Comparison of ENCODE assay signal across 18 cellular contexts in genomic region chr12:66280573-66280972, GRCh38.
DNase-seq lines count a peak whose midpoint lies in the region; ATAC-seq lines count a peak whose summit lies in the region.
"Had no signal": no experiment of that assay in that cellular context is flagged by ENCODE, and none has a peak within 500 bp of the region (broad histone marks: within the 10 kb centered on the region; RNA-seq: fewer than 3 reads in every experiment).

No MANE protein-coding gene starts in this region.

- ATAC-seq in GM18519 (IDR thresholded peaks at IDR 0.05; ENCODE audit: low FRiP score, unreplicated experiment) (no peak), GM18873 (IDR thresholded peaks at IDR 0.05; ENCODE audit: low FRiP score, unreplicated experiment) (no peak)

- DNase-seq in AML-193 (lab: John Stamatoyannopoulos, UW) = peak; percentile 61 to 64
- DNase-seq in GF-D8 (lab: John Stamatoyannopoulos, UW) = peak; percentile 61
- DNase-seq in NOMO-1 (lab: John Stamatoyannopoulos, UW; ENCODE audit: unreplicated experiment in 2 of 2) = peak; percentile 34 to 45
- DNase-seq in astrocyte of the hippocampus (ENCODE audit: low read depth, low spot score) = peak; percentile 3
- no peak for DNase-seq in NCI-H146 treated with DMSO at 0.1 percent for 48 hours (lab: John Stamatoyannopoulos, UW; ENCODE audit: unreplicated experiment)
- DNase-seq in NCI-H526 treated with DMSO at 0.1 percent for 48 hours (lab: John Stamatoyannopoulos, UW) = no peak
- DNase-seq: C1 segment of cervical spinal cord, COR-L47, DMS153, EL, MM.1S, NCI-H1436, NCI-H2029 treated with DMSO at 0.1 percent for 48 hours, NCI-H510A, RPMI8226, SJCRH30 had no signal

Comparison
In these comparisons a context has a peak if more than half of its experiments do, and no peak if none do; other contexts are left out.
1. DNase-seq: peak in AML-193 (2 of 2), GF-D8 (single experiment), NOMO-1 (2 of 2) and astrocyte of the hippocampus (single experiment); none in NCI-H146 treated with DMSO at 0.1 percent for 48 hours (single experiment) and NCI-H526 treated with DMSO at 0.1 percent for 48 hours (single experiment).